In genomic region chr16:4599545-4599944, GRCh38 we compare ENCODE assay signal across 1 cellular context.
TF ChIP-seq lines count a peak whose summit lies in the region.

No MANE protein-coding gene starts in this region.

TF ChIP-seq in WTC11, 78 proteins besides CTCF, POLR2A, EP300 and RAD21 (continued from another document):
- TF ChIP-seq GRHL2 (CRISPR knock-in tag; IDR thresholded peaks at IDR 0.05; ENCODE audit: insufficient replicate concordance, severe bottlenecking) (no peak), ZNF232 (CRISPR knock-in tag; IDR thresholded peaks at IDR 0.05) (no peak), HMGA2 (CRISPR knock-in tag; IDR thresholded peaks at IDR 0.05) (no peak), SMAD3 (CRISPR knock-in tag; IDR thresholded peaks at IDR 0.05; ENCODE audit: borderline replicate concordance) (no peak), ZNF263 (CRISPR knock-in tag; IDR thresholded peaks at IDR 0.05; ENCODE audit: low read depth) (no peak), NFYB (CRISPR knock-in tag; conservative IDR thresholded peaks at IDR 0.05; ENCODE audit: low read depth) (no peak), AR (CRISPR knock-in tag; IDR thresholded peaks at IDR 0.05) (no peak), ETV6 (CRISPR knock-in tag; IDR thresholded peaks at IDR 0.05) (no peak), FOXP1 (CRISPR knock-in tag; IDR thresholded peaks at IDR 0.05; ENCODE audit: borderline replicate concordance) (no peak), ESRRA (CRISPR knock-in tag; IDR thresholded peaks at IDR 0.05; ENCODE audit: borderline replicate concordance) (no peak), SMAD4 (CRISPR knock-in tag; IDR thresholded peaks at IDR 0.05) (no peak), E2F4 (CRISPR knock-in tag; IDR thresholded peaks at IDR 0.05; ENCODE audit: borderline replicate concordance, low read depth) (no peak), MLX (CRISPR knock-in tag; IDR thresholded peaks at IDR 0.05) (no peak)
TF ChIP-seq in WTC11: peak in this region for 0.
